In genomic region chr17:39198186-39198566, GRCh38 we compare ENCODE assay signal across 8 cellular contexts. TPM values are rescaled to one million over a fixed set of nuclear protein-coding genes. Genes with fewer than 3 reads are reported as not detected.
DNase-seq lines count a peak whose midpoint lies in the region; ATAC-seq and TF ChIP-seq lines count a peak whose summit lies in the region.

No MANE protein-coding gene starts in this region.

- H3K27me3 Mint-ChIP-seq in activated naive CD4-positive, alpha-beta T cell treated with anti-CD3 and anti-CD28 coated beads, Interleukin-2, amount 50 U/mL, for 24 hours, result no peaks in the 10 kb centered on the region
- no peaks in the 10 kb centered on the region for H3K27me3 Mint-ChIP-seq in activated T-helper 1 cell treated with anti-CD3 and anti-CD28 coated beads, Interleukin-12 subunit alpha, Interleukin-12 subunit beta, Interleukin-2, Interleukin-4 antibody, amounts not matched to agents 30 ng/mL and 10 ng/mL and 1 ng/mL, durations not matched to agents 14 hours and 24 hours and 36 hours (ENCODE audit: insufficient read depth)

- peaks cover 21% of the 10 kb centered on the region for H3K36me3 Mint-ChIP-seq in activated naive CD4-positive, alpha-beta T cell treated with anti-CD3 and anti-CD28 coated beads, Interleukin-2, amount 50 U/mL, for 24 hours
- peaks cover 35% of the 10 kb centered on the region for H3K36me3 Mint-ChIP-seq in activated T-helper 1 cell treated with anti-CD3 and anti-CD28 coated beads, Interleukin-12 subunit alpha, Interleukin-12 subunit beta, Interleukin-2, Interleukin-4 antibody, amounts not matched to agents 30 ng/mL and 10 ng/mL and 1 ng/mL, durations not matched to agents 14 hours and 24 hours and 36 hours (ENCODE audit: low read depth)

- intact Hi-C loops in activated T-helper 1 cell treated with anti-CD3 and anti-CD28 coated beads, Interleukin-12 subunit alpha, Interleukin-12 subunit beta, Interleukin-2, Interleukin-4 antibody, amounts not matched to agents 30 ng/mL and 10 ng/mL and 1 ng/mL, durations not matched to agents 14 hours and 24 hours and 36 hours (cut with micrococcal nuclease), result loop anchor here (5.0 kb wide), 3 partner anchors 264 to 446 kb away; partner anchors contain the start of genes CDK12, PSMB3 and RPL23
- intact Hi-C loops in lower lobe of right lung (cut with DNase I) (no loop called here), transverse colon (cut with DNase I; ENCODE audit: low total_unique reads) (no loop called here)

- TF ChIP-seq EP300 in transverse colon (IDR thresholded peaks at IDR 0.05; ENCODE audit: low read depth), result no peak

- no peak for TF ChIP-seq POLR2A in transverse colon (IDR thresholded peaks at IDR 0.05)

- peaks cover 64% of the 10 kb centered on the region for H3K4me1 ChIP-seq in lower lobe of right lung
- H3K4me1 ChIP-seq in transverse colon, result peaks cover 23 to 59% (median 40%) of the 10 kb centered on the region in 4 donors

- no peak for DNase-seq in activated naive CD4-positive, alpha-beta T cell treated with anti-CD3 and anti-CD28 coated beads, Interleukin-2, amount 50 U/mL, for 16 hours
- no peak for DNase-seq in activated T-helper 1 cell treated with anti-CD3 and anti-CD28 coated beads, Interleukin-12 subunit alpha, Interleukin-12 subunit beta, Interleukin-2, Interleukin-4 antibody, amounts not matched to agents 30 ng/mL and 10 ng/mL and 1 ng/mL, durations not matched to agents 14 hours and 24 hours and 36 hours (ENCODE audit: low spot score)
- DNase-seq in lower lobe of right lung, result no peak
- DNase-seq in transverse colon, result no peak
- no peak for DNase-seq in NCI-H526 (lab: John Stamatoyannopoulos, UW)

- peak overlapping the region; percentile 95 for H3K4me3 Mint-ChIP-seq in activated naive CD4-positive, alpha-beta T cell treated with anti-CD3 and anti-CD28 coated beads, Interleukin-2, amount 50 U/mL, for 24 hours
- H3K4me3 Mint-ChIP-seq in activated T-helper 1 cell treated with anti-CD3 and anti-CD28 coated beads, Interleukin-12 subunit alpha, Interleukin-12 subunit beta, Interleukin-2, Interleukin-4 antibody, amounts not matched to agents 30 ng/mL and 10 ng/mL and 1 ng/mL, durations not matched to agents 14 hours and 24 hours and 36 hours, result peak overlapping the region; percentile 93

- H3K27me3 ChIP-seq in lower lobe of right lung (ENCODE audit: low read depth) (no peaks in the 10 kb centered on the region), transverse colon (no peaks in the 10 kb centered on the region)

- H3K4me1 Mint-ChIP-seq in activated naive CD4-positive, alpha-beta T cell treated with anti-CD3 and anti-CD28 coated beads, Interleukin-2, amount 50 U/mL, for 24 hours, result peaks cover 48% of the 10 kb centered on the region
- H3K4me1 Mint-ChIP-seq in activated T-helper 1 cell treated with anti-CD3 and anti-CD28 coated beads, Interleukin-12 subunit alpha, Interleukin-12 subunit beta, Interleukin-2, Interleukin-4 antibody, amounts not matched to agents 30 ng/mL and 10 ng/mL and 1 ng/mL, durations not matched to agents 14 hours and 24 hours and 36 hours (ENCODE audit: low read depth), result peaks cover 56% of the 10 kb centered on the region

- H3K36me3 ChIP-seq in lower lobe of right lung, result peaks cover 29% of the 10 kb centered on the region
- H3K36me3 ChIP-seq in transverse colon, result peaks cover 0 to 19% (median 9%) of the 10 kb centered on the region in 4 donors

- 57 to 70% methylated on average over 1 to 4 of the region's 4 CpGs for WGBS in transverse colon (ENCODE audit: low coverage in 1 of 2), 2 donors

- H3K9me3 ChIP-seq in lower lobe of right lung (no peaks in the 10 kb centered on the region), transverse colon (no peaks in the 10 kb centered on the region)

- peak overlapping the region; percentile 91 for H3K4me3 ChIP-seq in lower lobe of right lung
- H3K4me3 ChIP-seq in transverse colon, result peak overlapping the region in 2 of 4 donors; percentile 59 to 78

- in situ Hi-C loops in transverse colon (cut with MboI; ENCODE audit: low pct_ligation_motif_present in 1 of 4, low pct_unique_long_range_greater_than_20kb in 1 of 4, low sequenced_read_pairs in 3 of 4), result no loop called here

- no peaks in the 10 kb centered on the region for H3K9me3 Mint-ChIP-seq in activated naive CD4-positive, alpha-beta T cell treated with anti-CD3 and anti-CD28 coated beads, Interleukin-2, amount 50 U/mL, for 24 hours
- no peaks in the 10 kb centered on the region for H3K9me3 Mint-ChIP-seq in activated T-helper 1 cell treated with anti-CD3 and anti-CD28 coated beads, Interleukin-12 subunit alpha, Interleukin-12 subunit beta, Interleukin-2, Interleukin-4 antibody, amounts not matched to agents 30 ng/mL and 10 ng/mL and 1 ng/mL, durations not matched to agents 14 hours and 24 hours and 36 hours

- no peak for ATAC-seq in lower lobe of right lung
- no peak for ATAC-seq in GM18519 (IDR thresholded peaks at IDR 0.05; ENCODE audit: low FRiP score, unreplicated experiment)
- ATAC-seq in esophagus mucosa, result no peak

- no peak overlapping the region for H3K27ac Mint-ChIP-seq in activated naive CD4-positive, alpha-beta T cell treated with anti-CD3 and anti-CD28 coated beads, Interleukin-2, amount 50 U/mL, for 24 hours
- H3K27ac Mint-ChIP-seq in activated T-helper 1 cell treated with anti-CD3 and anti-CD28 coated beads, Interleukin-12 subunit alpha, Interleukin-12 subunit beta, Interleukin-2, Interleukin-4 antibody, amounts not matched to agents 30 ng/mL and 10 ng/mL and 1 ng/mL, durations not matched to agents 14 hours and 24 hours and 36 hours, result peak overlapping the region; percentile 44

- H3K27ac ChIP-seq in lower lobe of right lung (peak overlapping the region; percentile 99), transverse colon (peak overlapping the region; percentile 77 to 98 (median 96))

- TF ChIP-seq CTCF in lower lobe of right lung (IDR thresholded peaks at IDR 0.05) (no peak), transverse colon (IDR thresholded peaks at IDR 0.05) (no peak)

RNA-seq across cellular contexts. Expression of gene CACNB1, which starts 0.7 kb away (rescaled TPM):
- 21.8 and 22.3 TPM in 2 replicates for total RNA-seq in activated T-helper 1 cell treated with anti-CD3 and anti-CD28 coated beads, Interleukin-12 subunit alpha, Interleukin-12 subunit beta, Interleukin-2, Interleukin-4 antibody, amounts not matched to agents 30 ng/mL and 10 ng/mL and 1 ng/mL, durations not matched to agents 14 hours and 24 hours and 36 hours
- total RNA-seq in lower lobe of right lung (21.3 TPM), transverse colon (10 to 100 TPM; 10.1 to 21.7 (median 11.6) TPM), esophagus mucosa (2.0 TPM)

RNA-seq across cellular contexts. Expression of gene RPL19, which starts 1.9 kb away (rescaled TPM):
- 2,114 and 2,133 TPM in 2 replicates for total RNA-seq in activated T-helper 1 cell treated with anti-CD3 and anti-CD28 coated beads, Interleukin-12 subunit alpha, Interleukin-12 subunit beta, Interleukin-2, Interleukin-4 antibody, amounts not matched to agents 30 ng/mL and 10 ng/mL and 1 ng/mL, durations not matched to agents 14 hours and 24 hours and 36 hours
- total RNA-seq in lower lobe of right lung, result 1,465 TPM
- 1,000 to 10,000 TPM; 1,146 to 2,715 (median 2,002) TPM for total RNA-seq in transverse colon
- total RNA-seq in esophagus mucosa, result 1,581 TPM

RNA-seq across cellular contexts. Expression of gene STAC2, which starts 27.6 kb away (rescaled TPM):
- 0.08 TPM in 1 of 2 replicates, not detected in the other for total RNA-seq in activated T-helper 1 cell treated with anti-CD3 and anti-CD28 coated beads, Interleukin-12 subunit alpha, Interleukin-12 subunit beta, Interleukin-2, Interleukin-4 antibody, amounts not matched to agents 30 ng/mL and 10 ng/mL and 1 ng/mL, durations not matched to agents 14 hours and 24 hours and 36 hours
- total RNA-seq in lower lobe of right lung, result 0.30 TPM
- total RNA-seq in transverse colon, result not detected
- 0.60 TPM for total RNA-seq in esophagus mucosa

RNA-seq across cellular contexts. Expression of gene ARL5C, which starts 32.2 kb away (rescaled TPM):
- not detected in 2 replicates for total RNA-seq in activated T-helper 1 cell treated with anti-CD3 and anti-CD28 coated beads, Interleukin-12 subunit alpha, Interleukin-12 subunit beta, Interleukin-2, Interleukin-4 antibody, amounts not matched to agents 30 ng/mL and 10 ng/mL and 1 ng/mL, durations not matched to agents 14 hours and 24 hours and 36 hours
- total RNA-seq in lower lobe of right lung (not detected), transverse colon (not detected), esophagus mucosa (not detected)

RNA-seq across cellular contexts. Expression of gene PLXDC1, which starts 46.7 kb away (rescaled TPM):
- total RNA-seq in activated T-helper 1 cell treated with anti-CD3 and anti-CD28 coated beads, Interleukin-12 subunit alpha, Interleukin-12 subunit beta, Interleukin-2, Interleukin-4 antibody, amounts not matched to agents 30 ng/mL and 10 ng/mL and 1 ng/mL, durations not matched to agents 14 hours and 24 hours and 36 hours, result 0.60 TPM in 1 of 2 replicates, not detected in the other
- total RNA-seq in lower lobe of right lung (19.5 TPM), transverse colon (10 to 100 TPM in 1 of 4 donors, 1 to 10 TPM in 3; 1.6 to 26.2 (median 4.3) TPM), esophagus mucosa (3.1 TPM)
